ENCODE assay signal across 1 cellular context in the genomic region with DNA sequence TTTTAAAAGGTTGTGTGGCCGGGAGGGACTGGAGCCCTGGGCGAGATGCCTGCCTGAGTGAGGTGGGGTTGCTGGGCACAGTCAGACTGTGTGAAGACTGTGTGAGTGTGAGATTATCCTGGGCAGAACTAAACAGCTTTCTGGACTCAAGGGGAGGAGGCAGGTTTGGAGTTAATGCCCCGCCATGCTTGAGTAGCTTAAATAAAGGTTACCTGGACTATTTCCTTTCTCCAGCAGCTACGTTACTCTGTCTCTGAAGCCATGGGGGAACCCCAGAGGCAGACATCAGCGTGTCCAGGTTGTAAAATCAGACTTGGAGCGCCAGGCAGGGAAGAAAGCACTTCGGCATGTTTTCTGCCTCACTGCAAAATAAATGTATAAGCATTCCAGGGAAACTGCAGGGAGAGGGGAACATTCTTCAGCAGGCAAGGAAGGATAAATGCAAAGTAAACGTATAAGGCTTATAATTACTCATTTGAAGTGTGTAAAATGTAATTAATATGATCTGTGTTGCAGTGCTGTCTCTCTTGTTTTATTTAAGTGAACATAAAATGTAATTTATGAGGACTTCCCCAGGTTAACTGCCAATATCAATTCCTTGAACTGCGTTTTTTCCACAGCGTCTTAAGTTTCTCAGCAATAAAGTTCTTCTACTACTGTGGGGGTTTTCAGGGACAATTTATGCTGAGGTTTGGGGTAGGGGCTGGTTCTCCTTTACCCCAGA.
TF ChIP-seq lines count a peak whose summit lies in the region.

No MANE protein-coding gene starts in this region.

TF ChIP-seq in HEK293, 187 proteins besides CTCF, POLR2A, EP300 and RAD21 (continued from another document):
- TF ChIP-seq, protein P1, sequence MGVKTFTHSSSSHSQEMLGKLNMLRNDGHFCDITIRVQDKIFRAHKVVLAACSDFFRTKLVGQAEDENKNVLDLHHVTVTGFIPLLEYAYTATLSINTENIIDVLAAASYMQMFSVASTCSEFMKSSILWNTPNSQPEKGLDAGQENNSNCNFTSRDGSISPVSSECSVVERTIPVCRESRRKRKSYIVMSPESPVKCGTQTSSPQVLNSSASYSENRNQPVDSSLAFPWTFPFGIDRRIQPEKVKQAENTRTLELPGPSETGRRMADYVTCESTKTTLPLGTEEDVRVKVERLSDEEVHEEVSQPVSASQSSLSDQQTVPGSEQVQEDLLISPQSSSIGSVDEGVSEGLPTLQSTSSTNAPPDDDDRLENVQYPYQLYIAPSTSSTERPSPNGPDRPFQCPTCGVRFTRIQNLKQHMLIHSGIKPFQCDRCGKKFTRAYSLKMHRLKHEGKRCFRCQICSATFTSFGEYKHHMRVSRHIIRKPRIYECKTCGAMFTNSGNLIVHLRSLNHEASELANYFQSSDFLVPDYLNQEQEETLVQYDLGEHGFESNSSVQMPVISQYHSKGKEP (tag by site-specific recombination; IDR thresholded peaks at IDR 0.05) = peak; percentile 55; the same call in 1 of the 2 replicates
